ENCODE assay signal across 22 cellular contexts in genomic region chr7:91512958-91513357, GRCh38.
DNase-seq lines count a peak whose midpoint lies in the region; ATAC-seq, FAIRE-seq and TF ChIP-seq lines count a peak whose summit lies in the region.
"Had no signal": no experiment of that assay in that cellular context is flagged by ENCODE, and none has a peak within 500 bp of the region (broad histone marks: within the 10 kb centered on the region; RNA-seq: fewer than 3 reads in every experiment).

No MANE protein-coding gene starts in this region.

- TF ChIP-seq POLR2A in breast epithelium (IDR thresholded peaks at IDR 0.05): no peak

- H3K36me3 ChIP-seq in mammary epithelial cell (ENCODE audit: insufficient read depth, low read length) (no peaks in the 10 kb centered on the region), breast epithelium (no peaks in the 10 kb centered on the region)
- H3K36me3 ChIP-seq: BLaER1 treated with 17β-estradiol and CSF1 and Interleukin-3, amounts not matched to agents 10 nM and 100 nM; Peyer's patch; sigmoid colon had no signal

- H2AFZ ChIP-seq in mammary epithelial cell (ENCODE audit: low read depth, low read length): no peak overlapping the region

- no peak overlapping the region for H3K27ac ChIP-seq in mammary epithelial cell (ENCODE audit: insufficient read depth, low read depth, low read length)
- H3K27ac ChIP-seq in breast epithelium: no peak overlapping the region
- H3K27ac ChIP-seq in RWPE1: no peak overlapping the region
- H3K27ac ChIP-seq: BLaER1 treated with 17β-estradiol and CSF1 and Interleukin-3, amounts not matched to agents 10 nM and 100 nM; HL-60; Peyer's patch; sigmoid colon; VCaP had no signal

- WGBS in mammary epithelial cell (ENCODE audit: low coverage, missing lambda C conversion rate): 63% methylated on average over 3 of the region's 3 CpGs

- H3K4me1 ChIP-seq in mammary epithelial cell (ENCODE audit: insufficient read depth, low read length): no peaks in the 10 kb centered on the region
- H3K4me1 ChIP-seq in breast epithelium: no peaks in the 10 kb centered on the region
- H3K4me1 ChIP-seq: Peyer's patch, sigmoid colon had no signal

- dilution Hi-C loops in mammary epithelial cell (cut with HindIII; ENCODE audit: low sequenced_read_pairs): no loop called here

- H3K9ac ChIP-seq in mammary epithelial cell (ENCODE audit: insufficient read depth, low read length): no peak overlapping the region
- H3K9ac ChIP-seq: BLaER1 treated with 17β-estradiol and CSF1 and Interleukin-3, amounts not matched to agents 10 nM and 100 nM had no signal

- H3K4me2 ChIP-seq in mammary epithelial cell (ENCODE audit: insufficient read depth, low read depth, low read length): no peak overlapping the region

- POLR2A ChIA-PET in RWPE1 (lab: Yijun Ruan, JAX; ENCODE audit: low non-redundant PET): no interaction called here

- no peaks in the 10 kb centered on the region for H4K20me1 ChIP-seq in mammary epithelial cell (ENCODE audit: insufficient read depth, low read length)
- H4K20me1 ChIP-seq: BLaER1 treated with 17β-estradiol and CSF1 and Interleukin-3, amounts not matched to agents 10 nM and 100 nM had no signal

- intact Hi-C loops in mammary epithelial cell (cut with micrococcal nuclease) (no loop called here), breast epithelium (cut with DNase I; ENCODE audit: low total_unique reads) (no loop called here)

- ATAC-seq in GM19328 (IDR thresholded peaks at IDR 0.05; ENCODE audit: unreplicated experiment) (no peak), HG02852 (IDR thresholded peaks at IDR 0.05; ENCODE audit: unreplicated experiment) (no peak)
- ATAC-seq: left cardiac atrium had no signal

- no TSS peak for BruUV-seq in mammary epithelial cell (replicated peaks; lab: Mats Ljungman, UMichigan)

- DNase-seq in mammary epithelial cell (peak; percentile 11), breast epithelium (ENCODE audit: low spot score in 2 of 2) (no peak), RWPE1 (ENCODE audit: low spot score) (peak; percentile 21), urothelium cell line (ENCODE audit: low spot score) (peak; percentile 27), HTR-8/SVneo (ENCODE audit: insufficient read length, low spot score) (no peak)
- DNase-seq: activated CD4-positive, alpha-beta T cell treated with anti-CD3 and anti-CD28 coated beads, Interleukin-2, amount 10 ng/mL, durations not matched to agents 7 days and 5 days; activated CD8-positive, alpha-beta memory T cell treated with anti-CD3 and anti-CD28 coated beads, Interleukin-2, amount 50 U/mL, for 4 hours; left cardiac atrium; MV-4-11; NCI-H187; NCI-H82; nephron progenitor cell; Peyer's patch; posterior cingulate gyrus; sigmoid colon had no signal

- H3K27me3 ChIP-seq in mammary epithelial cell (ENCODE audit: insufficient read depth, low read length): no peaks in the 10 kb centered on the region
- no peaks in the 10 kb centered on the region for H3K27me3 ChIP-seq in breast epithelium
- H3K27me3 ChIP-seq: BLaER1 treated with 17β-estradiol and CSF1 and Interleukin-3, amounts not matched to agents 10 nM and 100 nM; Peyer's patch; sigmoid colon had no signal

- TF ChIP-seq CTCF in mammary epithelial cell (conservative IDR thresholded peaks at IDR 0.05 in 1 of 2, IDR thresholded peaks at IDR 0.05 in 1 of 2; ENCODE audit: extremely low read depth in 1 of 2, insufficient read depth in 1 of 2, low read depth in 1 of 2, low read length in 2 of 2) (no peak), breast epithelium (IDR thresholded peaks at IDR 0.05) (no peak), RWPE1 (conservative IDR thresholded peaks at IDR 0.05; ENCODE audit: low read depth) (no peak)

- in situ Hi-C loops in mammary epithelial cell (cut with MboI; ENCODE audit: low sequenced_read_pairs in 2 of 2): no loop called here

- H3K79me2 ChIP-seq in mammary epithelial cell (ENCODE audit: insufficient read depth, low read length): no peaks in the 10 kb centered on the region

- FAIRE-seq in endometrium (lab: Jason Lieb, UNC) (peak; percentile 26), urothelium cell line (lab: Jason Lieb, UNC) (no peak), HTR-8/SVneo (lab: Jason Lieb, UNC) (no peak)
- FAIRE-seq: G401.6 had no signal

- H3K4me3 ChIP-seq in mammary epithelial cell (replicated peaks in 1 of 3; ENCODE audit: insufficient read depth in 1 of 3, low read depth in 2 of 3, low read length in 3 of 3): no peak overlapping the region
- H3K4me3 ChIP-seq in breast epithelium: no peak overlapping the region
- H3K4me3 ChIP-seq: BLaER1 treated with 17β-estradiol and CSF1 and Interleukin-3, amounts not matched to agents 10 nM and 100 nM; Peyer's patch; sigmoid colon had no signal

- CTCF ChIA-PET in mammary epithelial cell (lab: Charles Lee; ENCODE audit: low non-redundant PET): no interaction called here
- CTCF ChIA-PET in RWPE1 (lab: Yijun Ruan, JAX): interaction anchor here (0.6 kb wide), 1 partner anchor 114 kb away, joined by 3 read pairs; no protein-coding TSS in a partner anchor

- H3K9me3 ChIP-seq in mammary epithelial cell (replicated peaks; ENCODE audit: insufficient read depth, low read length): no peaks in the 10 kb centered on the region
- no peaks in the 10 kb centered on the region for H3K9me3 ChIP-seq in breast epithelium
- H3K9me3 ChIP-seq: BLaER1 treated with 17β-estradiol and CSF1 and Interleukin-3, amounts not matched to agents 10 nM and 100 nM; Peyer's patch; sigmoid colon had no signal

Comparison
In these comparisons a context has a peak if more than half of its experiments do, and no peak if none do; other contexts are left out.
1. DNase-seq: peak in mammary epithelial cell (single experiment), RWPE1 (single experiment) and urothelium cell line (single experiment); none in breast epithelium (0 of 2) and HTR-8/SVneo (single experiment).